In the genomic region with DNA sequence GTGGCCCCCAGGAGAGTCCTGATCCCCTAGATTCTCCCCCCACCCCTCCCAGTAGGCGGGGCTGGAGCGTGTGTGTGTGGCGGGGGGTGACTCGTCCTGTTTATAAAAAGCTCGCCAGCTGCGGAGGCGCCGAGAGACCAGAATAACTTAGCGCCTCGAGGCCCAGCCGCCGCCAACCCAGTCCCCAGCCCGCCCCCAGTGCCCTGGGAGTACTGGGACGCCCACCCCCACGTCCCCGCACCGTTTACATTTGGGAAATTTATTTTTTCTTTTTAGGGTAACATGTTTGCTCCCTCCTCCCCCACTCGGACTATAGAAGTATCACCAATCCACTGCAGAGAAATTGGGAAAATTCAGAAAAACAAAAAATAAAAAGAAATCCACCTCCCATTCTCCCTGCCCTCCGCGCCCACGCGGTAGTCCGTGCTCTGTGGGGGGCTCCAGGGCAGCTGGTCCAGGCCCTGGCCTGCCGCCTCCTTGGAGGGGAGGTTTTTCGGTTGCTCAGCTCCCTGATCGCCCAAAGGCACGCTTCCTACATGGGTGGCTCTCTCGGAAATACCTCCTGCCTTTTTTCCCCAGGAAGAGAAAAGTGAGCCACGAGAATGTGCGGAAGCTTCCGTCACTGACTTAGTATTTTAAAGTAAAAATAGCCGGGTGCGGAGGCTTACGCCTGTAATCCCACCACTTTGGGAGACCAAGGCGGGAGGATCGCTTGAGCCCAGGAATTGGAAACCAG, we compare ENCODE assay signal across 1 cellular context.
TF ChIP-seq lines count a peak whose summit lies in the region.

No MANE protein-coding gene starts in this region.

TF ChIP-seq in A549, 52 proteins besides CTCF, POLR2A, EP300 and RAD21:
- TF ChIP-seq CBX2 (IDR thresholded peaks at IDR 0.05; ENCODE audit: borderline replicate concordance, low read depth) (no peak), RFX5 (IDR thresholded peaks at IDR 0.05) (no peak), ZNF302 (CRISPR knock-in tag; IDR thresholded peaks at IDR 0.05) (no peak), USF2 (IDR thresholded peaks at IDR 0.05) (no peak), MAZ (IDR thresholded peaks at IDR 0.05; ENCODE audit: borderline replicate concordance, low read depth, low read length) (no peak), JUNB (IDR thresholded peaks at IDR 0.05) (no peak), HES2 (IDR thresholded peaks at IDR 0.05) (no peak), CBX8 (IDR thresholded peaks at IDR 0.05) (no peak), KDM1A (IDR thresholded peaks at IDR 0.05; ENCODE audit: low read depth) (no peak)
